ENCODE assay signal across 12 cellular contexts in the genomic region with DNA sequence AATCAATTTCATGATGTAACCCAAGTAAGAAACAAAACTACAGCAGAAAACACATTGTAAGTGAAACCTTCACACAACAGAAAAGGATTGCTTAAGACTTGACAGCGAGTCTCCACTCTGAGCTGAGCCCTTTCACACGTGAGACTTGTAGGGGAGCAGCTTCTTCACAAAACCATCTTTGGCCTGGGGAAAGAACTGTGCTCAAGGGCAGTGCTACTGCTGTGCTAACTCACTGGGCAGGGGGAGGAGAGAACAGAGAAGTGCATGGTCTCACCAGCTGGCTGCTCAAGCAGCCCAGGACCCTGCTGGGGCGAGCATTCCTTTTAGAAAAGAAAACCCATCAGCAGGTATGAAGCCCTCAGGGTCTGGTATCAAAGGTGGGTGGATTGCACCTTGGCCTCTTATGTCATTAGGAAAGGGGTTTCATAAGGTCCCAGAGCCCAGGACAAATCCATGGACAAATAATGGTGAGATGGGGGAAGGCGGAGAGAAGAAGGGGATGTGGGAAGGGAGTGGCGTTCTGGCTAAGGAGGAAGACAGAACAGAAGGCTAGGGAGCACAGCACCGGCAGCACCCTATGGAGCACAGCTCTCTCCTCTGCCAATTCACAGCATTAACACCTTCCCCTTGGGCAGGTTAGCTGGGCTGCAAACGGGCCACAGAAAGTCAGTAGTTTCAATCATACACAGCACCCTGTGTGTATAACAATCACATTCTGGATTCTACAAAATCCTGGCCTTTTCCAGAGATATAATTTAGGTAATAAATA. TPM values are rescaled to one million over a fixed set of nuclear protein-coding genes. Genes with fewer than 3 reads are reported as not detected.
A peak's percentile ranks its signal among the peaks of the same experiment; 100 is the strongest.
DNase-seq lines count a peak whose midpoint lies in the region; ATAC-seq, FAIRE-seq and TF ChIP-seq lines count a peak whose summit lies in the region.
"Had no signal": no experiment of that assay in that cellular context is flagged by ENCODE, and none has a peak within 500 bp of the region (broad histone marks: within the 10 kb centered on the region; RNA-seq: fewer than 3 reads in every experiment).

No MANE protein-coding gene starts in this region.

- peak; percentile 3 for ATAC-seq in left lobe of liver
- no peak for ATAC-seq in HG02981 (IDR thresholded peaks at IDR 0.05; ENCODE audit: unreplicated experiment)
- no peak for ATAC-seq in GM18520 (IDR thresholded peaks at IDR 0.05; ENCODE audit: unreplicated experiment)
- ATAC-seq: activated T-cell treated with anti-CD3 and anti-CD28 coated beads, Interleukin-2, amount 50 U/mL, for 4 hours had no signal

- H3K9me3 Mint-ChIP-seq in activated T-cell treated with anti-CD3 and anti-CD28 coated beads, Interleukin-2, amount 50 U/mL, for 24 hours = no peaks in the 10 kb centered on the region
- no peaks in the 10 kb centered on the region for H3K9me3 Mint-ChIP-seq in astrocyte (ENCODE audit: unreplicated experiment)
- H3K9me3 Mint-ChIP-seq: activated T-cell treated with anti-CD3 and anti-CD28 coated beads, Interleukin-2, amount 50 U/mL, for 4 hours had no signal

- FAIRE-seq in astrocyte (lab: Jason Lieb, UNC) = no peak
- no peak for FAIRE-seq in RCC 7860 (lab: Jason Lieb, UNC)

- no peak for DNase-seq in activated T-cell treated with anti-CD3 and anti-CD28 coated beads, Interleukin-2, amount 50 U/mL, for 24 hours
- no peak for DNase-seq in activated T-cell treated with anti-CD3 and anti-CD28 coated beads, Interleukin-2, amount 50 U/mL, for 1 hour
- DNase-seq in astrocyte (ENCODE audit: low read depth) = no peak
- no peak for DNase-seq in left lobe of liver (ENCODE audit: low spot score)
- DNase-seq in RCC 7860 (ENCODE audit: low spot score) = no peak
- DNase-seq: activated T-cell treated with anti-CD3 and anti-CD28 coated beads, Interleukin-2, amount 50 U/mL, for 4 hours; SK-N-SH had no signal

- H3K4me1 Mint-ChIP-seq in activated T-cell treated with anti-CD3 and anti-CD28 coated beads, Interleukin-2, amount 50 U/mL, for 24 hours (ENCODE audit: low read depth) = peaks cover 17% of the 10 kb centered on the region
- peaks cover 10% of the 10 kb centered on the region for H3K4me1 Mint-ChIP-seq in astrocyte (ENCODE audit: low read depth, unreplicated experiment)
- H3K4me1 Mint-ChIP-seq: B cell had no signal

- TF ChIP-seq CTCF in astrocyte (IDR thresholded peaks at IDR 0.05; ENCODE audit: insufficient read depth, low read depth, low read length) = no peak

- H3K9me3 ChIP-seq in astrocyte (ENCODE audit: insufficient read depth, low read depth, low read length) (no peaks in the 10 kb centered on the region), subcutaneous abdominal adipose tissue (ENCODE audit: control insufficient read depth in 5 of 5, low read length in 5 of 5) (no peaks in the 10 kb centered on the region)
- H3K9me3 ChIP-seq: prostate gland, SK-N-SH had no signal

- no peak overlapping the region for H3K4me3 Mint-ChIP-seq in activated T-cell treated with anti-CD3 and anti-CD28 coated beads, Interleukin-2, amount 50 U/mL, for 24 hours
- no peak overlapping the region for H3K4me3 Mint-ChIP-seq in astrocyte (ENCODE audit: unreplicated experiment)
- H3K4me3 Mint-ChIP-seq: activated T-cell treated with anti-CD3 and anti-CD28 coated beads, Interleukin-2, amount 50 U/mL, for 4 hours; B cell had no signal

- peaks cover 43% of the 10 kb centered on the region for H3K36me3 ChIP-seq in astrocyte (ENCODE audit: insufficient read depth, low read length)
- H3K36me3 ChIP-seq in subcutaneous abdominal adipose tissue (ENCODE audit: control insufficient read depth in 5 of 5, insufficient read depth in 5 of 5, low read length in 5 of 5) = peaks cover 11 to 66% (median 51%) of the 10 kb centered on the region in 5 donors

- peaks cover 97% of the 10 kb centered on the region for H3K36me3 Mint-ChIP-seq in activated T-cell treated with anti-CD3 and anti-CD28 coated beads, Interleukin-2, amount 50 U/mL, for 24 hours (ENCODE audit: low read depth)
- H3K36me3 Mint-ChIP-seq in astrocyte (ENCODE audit: low read depth, unreplicated experiment) = peaks cover 32% of the 10 kb centered on the region

- no peaks in the 10 kb centered on the region for H3K27me3 Mint-ChIP-seq in activated T-cell treated with anti-CD3 and anti-CD28 coated beads, Interleukin-2, amount 50 U/mL, for 24 hours
- no peaks in the 10 kb centered on the region for H3K27me3 Mint-ChIP-seq in astrocyte (ENCODE audit: low read depth, unreplicated experiment)
- H3K27me3 Mint-ChIP-seq: B cell had no signal

- no peak overlapping the region for H2AFZ ChIP-seq in astrocyte (ENCODE audit: low read depth, low read length)

- H3K4me3 ChIP-seq in astrocyte (ENCODE audit: insufficient read depth, low read depth, low read length) = no peak overlapping the region
- H3K4me3 ChIP-seq in subcutaneous abdominal adipose tissue (ENCODE audit: low read depth in 1 of 5, low read length in 5 of 5) = no peak overlapping the region
- H3K4me3 ChIP-seq: prostate gland had no signal

- no peak overlapping the region for H3K4me2 ChIP-seq in astrocyte (ENCODE audit: low read length)
- H3K4me2 ChIP-seq: SK-N-SH had no signal

- H3K27me3 ChIP-seq in astrocyte (ENCODE audit: insufficient read depth, low read length) = no peaks in the 10 kb centered on the region
- H3K27me3 ChIP-seq in subcutaneous abdominal adipose tissue (ENCODE audit: control insufficient read depth in 5 of 5, insufficient read depth in 4 of 5, low read length in 5 of 5) = no peaks in the 10 kb centered on the region

- H4K20me1 ChIP-seq in astrocyte (ENCODE audit: insufficient read depth, low read length) = peaks cover 79% of the 10 kb centered on the region

- H3K4me1 ChIP-seq in astrocyte (ENCODE audit: insufficient read depth, low read length) = peaks cover 36% of the 10 kb centered on the region
- H3K4me1 ChIP-seq in subcutaneous abdominal adipose tissue (ENCODE audit: control insufficient read depth in 5 of 5, insufficient read depth in 5 of 5, low read length in 5 of 5) = peaks cover 16 to 72% (median 60%) of the 10 kb centered on the region in 5 donors

- H3K79me2 ChIP-seq in astrocyte (ENCODE audit: insufficient read depth, low read length) = peaks cover 53% of the 10 kb centered on the region

- H3K9ac ChIP-seq in astrocyte (ENCODE audit: low read length) = no peak overlapping the region
- H3K9ac ChIP-seq in subcutaneous abdominal adipose tissue (ENCODE audit: low read length in 5 of 5) = no peak overlapping the region
- H3K9ac ChIP-seq: SK-N-SH had no signal

- no peak overlapping the region for H3K27ac ChIP-seq in astrocyte (ENCODE audit: low read depth, low read length)
- peak overlapping the region; percentile 51 for H3K27ac ChIP-seq in subcutaneous abdominal adipose tissue (ENCODE audit: low read depth, low read length)
- H3K27ac ChIP-seq: prostate gland had no signal

- H3K27ac Mint-ChIP-seq in activated T-cell treated with anti-CD3 and anti-CD28 coated beads, Interleukin-2, amount 50 U/mL, for 24 hours = peak overlapping the region; percentile 81
- peak overlapping the region; percentile 58 for H3K27ac Mint-ChIP-seq in astrocyte (ENCODE audit: unreplicated experiment)

RNA-seq across cellular contexts. Expression of gene RAPSN, which starts 20.7 kb away (rescaled TPM):
- total RNA-seq in astrocyte (0.86 and 0.96 TPM in 2 replicates), left lobe of liver (0.68 TPM)

RNA-seq across cellular contexts. Expression of gene PSMC3, which starts 43.4 kb away (rescaled TPM):
- total RNA-seq in astrocyte (124 and 130 TPM in 2 replicates), left lobe of liver (64.6 TPM)
